ENCODE assay signal across 8 cellular contexts in genomic region chr3:20340324-20340928, GRCh38.
DNase-seq lines count a peak whose midpoint lies in the region; ATAC-seq and TF ChIP-seq lines count a peak whose summit lies in the region.

No MANE protein-coding gene starts in this region.

- no peaks in the 10 kb centered on the region for H3K9me3 ChIP-seq in DOHH2 (ENCODE audit: control insufficient read depth, insufficient read depth, low read length)

- H3F3A ChIP-seq in DOHH2 (ENCODE audit: control insufficient read depth, insufficient read depth): no peaks in the 10 kb centered on the region

- H3K36me3 ChIP-seq in DOHH2 (ENCODE audit: control insufficient read depth, low read length): no peaks in the 10 kb centered on the region

- no peak overlapping the region for H3K4me3 ChIP-seq in DOHH2 (ENCODE audit: low read length)

- H3K36me3 Mint-ChIP-seq in activated T-cell treated with anti-CD3 and anti-CD28 coated beads, Interleukin-2, amount 50 U/mL, for 4 hours (ENCODE audit: insufficient read depth): no peaks in the 10 kb centered on the region
- no peaks in the 10 kb centered on the region for H3K36me3 Mint-ChIP-seq in neural crest cell (ENCODE audit: low read depth)

- DNase-seq in HT1080 (ENCODE audit: low read depth) (peak; percentile 68), OCI-M2 (lab: John Stamatoyannopoulos, UW; ENCODE audit: unreplicated experiment) (peak; percentile 46), fibroblast of peridontal ligament (ENCODE audit: extremely low read depth) (peak; percentile 75), neural crest cell (ENCODE audit: low read depth, low spot score) (peak; percentile 83), superior temporal gyrus (ENCODE audit: extremely low spot score) (peak; percentile 91)
- DNase-seq in activated T-cell treated with anti-CD3 and anti-CD28 coated beads, Interleukin-2, amount 50 U/mL, for 4 hours: peak; percentile 27

- no peak overlapping the region for H3K4me3 Mint-ChIP-seq in activated T-cell treated with anti-CD3 and anti-CD28 coated beads, Interleukin-2, amount 50 U/mL, for 4 hours
- H3K4me3 Mint-ChIP-seq in neural crest cell: no peak overlapping the region

- H4K20me1 ChIP-seq in DOHH2 (ENCODE audit: control insufficient read depth, insufficient read depth, low read depth, low read length): no peaks in the 10 kb centered on the region

- TF ChIP-seq CTCF in DOHH2 (IDR thresholded peaks at IDR 0.05; ENCODE audit: low read depth, low read length, poor library complexity, severe bottlenecking) (peak; percentile 90), neural crest cell (conservative IDR thresholded peaks at IDR 0.05) (peak; percentile 88)

- no peak overlapping the region for H3K27ac Mint-ChIP-seq in neural crest cell (ENCODE audit: unreplicated experiment)

- H3K79me2 ChIP-seq in DOHH2 (ENCODE audit: control insufficient read depth, low read length): no peaks in the 10 kb centered on the region

- no peaks in the 10 kb centered on the region for H3K4me1 ChIP-seq in DOHH2 (ENCODE audit: control insufficient read depth, low read length)

- H3K9me2 ChIP-seq in DOHH2 (replicated peaks; ENCODE audit: control insufficient read depth, low read length): no peaks in the 10 kb centered on the region

- H3K4me1 Mint-ChIP-seq in activated T-cell treated with anti-CD3 and anti-CD28 coated beads, Interleukin-2, amount 50 U/mL, for 4 hours (ENCODE audit: low read depth): no peaks in the 10 kb centered on the region
- no peaks in the 10 kb centered on the region for H3K4me1 Mint-ChIP-seq in neural crest cell

- no peak overlapping the region for H3K4me2 ChIP-seq in DOHH2 (ENCODE audit: low read length)

- no peaks in the 10 kb centered on the region for H3K9me3 Mint-ChIP-seq in activated T-cell treated with anti-CD3 and anti-CD28 coated beads, Interleukin-2, amount 50 U/mL, for 4 hours
- H3K9me3 Mint-ChIP-seq in neural crest cell: no peaks in the 10 kb centered on the region

- ATAC-seq in GM21526 (IDR thresholded peaks at IDR 0.05; ENCODE audit: low FRiP score, unreplicated experiment): peak; percentile 93
- ATAC-seq in activated T-cell treated with anti-CD3 and anti-CD28 coated beads, Interleukin-2, amount 50 U/mL, for 4 hours: peak; percentile 56 to 80

- no peaks in the 10 kb centered on the region for H3K27me3 Mint-ChIP-seq in activated T-cell treated with anti-CD3 and anti-CD28 coated beads, Interleukin-2, amount 50 U/mL, for 4 hours (ENCODE audit: low read depth)
- peaks cover 3% of the 10 kb centered on the region for H3K27me3 Mint-ChIP-seq in neural crest cell (ENCODE audit: low read depth)

- no peak overlapping the region for H3K27ac ChIP-seq in DOHH2 (ENCODE audit: low read depth, low read length)

- no peaks in the 10 kb centered on the region for H3K27me3 ChIP-seq in DOHH2 (ENCODE audit: control insufficient read depth, low read length)

Comparison
In these comparisons a context has a peak if more than half of its experiments do, and no peak if none do; other contexts are left out.
1. DNase-seq: peak in every context shown above with its lines; median percentile 91 in superior temporal gyrus; 83 in neural crest cell; 75 in fibroblast of peridontal ligament; 68 in HT1080; 46 in OCI-M2; 27 in activated T-cell treated with anti-CD3 and anti-CD28 coated beads, Interleukin-2, amount 50 U/mL, for 4 hours.